Comparison of ENCODE assay signal across 8 cellular contexts in the genomic region with DNA sequence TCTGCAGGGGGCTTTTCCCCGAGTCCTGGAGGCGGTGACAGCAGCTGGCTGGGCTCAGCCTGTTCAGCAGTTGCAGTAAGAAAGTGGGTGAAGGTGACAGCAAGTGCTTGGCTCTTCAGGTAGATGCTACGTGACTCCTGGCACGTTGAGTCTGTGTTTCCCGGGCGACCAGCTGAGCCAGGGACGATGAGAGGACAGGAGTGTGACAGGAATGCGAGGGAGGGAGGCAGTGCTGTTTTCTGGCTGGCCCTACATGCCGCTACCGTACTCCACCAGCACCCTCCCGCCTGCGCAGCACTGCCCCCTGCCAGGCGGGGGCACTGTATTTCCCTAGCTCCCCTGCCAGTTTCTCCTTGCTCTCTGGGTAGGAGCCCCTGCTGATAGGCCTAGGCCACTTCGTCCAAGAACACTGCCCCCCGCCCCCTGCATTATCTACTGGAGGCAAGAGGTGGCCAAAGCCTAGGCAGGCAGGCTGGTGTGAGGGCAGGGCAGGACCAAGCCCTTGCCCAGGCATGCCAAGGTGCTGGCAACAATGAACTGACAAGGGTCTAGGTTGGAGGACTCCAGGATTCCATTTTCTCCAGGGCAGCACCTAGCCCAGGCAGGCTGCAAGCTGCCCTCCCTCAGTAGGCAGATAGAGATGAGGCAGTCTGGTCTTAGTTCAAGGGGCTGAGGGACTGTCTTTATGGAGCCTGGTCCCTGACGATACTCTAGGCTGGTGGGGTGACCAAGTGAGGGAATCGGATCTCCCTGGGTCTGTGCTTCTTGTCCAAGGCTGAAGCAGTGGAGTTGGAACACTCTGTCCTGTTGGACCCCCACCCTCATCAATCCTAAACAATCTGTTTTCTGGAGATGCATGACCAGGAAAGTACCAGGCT. TPM values are rescaled to one million over a fixed set of nuclear protein-coding genes. Genes with fewer than 3 reads are reported as not detected.
A peak's percentile ranks its signal among the peaks of the same experiment; 100 is the strongest.
DNase-seq lines count a peak whose midpoint lies in the region; ATAC-seq, FAIRE-seq and TF ChIP-seq lines count a peak whose summit lies in the region.

No MANE protein-coding gene starts in this region.

- H3K4me1 ChIP-seq in DND-41 (ENCODE audit: insufficient read depth, low read length) = peaks cover 3% of the 10 kb centered on the region
- peaks cover 5% of the 10 kb centered on the region for H3K4me1 ChIP-seq in endothelial cell of umbilical vein (ENCODE audit: control insufficient read depth, extremely low read depth, insufficient read depth, low read length)
- peaks cover 42 to 64% (median 55%) of the 10 kb centered on the region in 4 donors for H3K4me1 ChIP-seq in stomach

- no peak overlapping the region for H3K4me3 ChIP-seq in DND-41 (ENCODE audit: low read depth in 1 of 2, low read length in 2 of 2)
- no peak overlapping the region for H3K4me3 ChIP-seq in endothelial cell of umbilical vein (replicated peaks in 1 of 3; ENCODE audit: insufficient read depth in 1 of 3, low read depth in 1 of 3, low read length in 3 of 3)
- no peak overlapping the region for H3K4me3 ChIP-seq in stomach

- CTCF ChIA-PET in endothelial cell of umbilical vein (lab: Charles Lee) = interaction anchor here (0.7 to 7.1 kb wide), 29 partner anchors 12 to 411 kb away, joined by 3 to 177 read pairs (median 6); partner anchors contain the start of genes MRPS18A and VEGFA

- ATAC-seq in DND-41 (ENCODE audit: insufficient read depth, low read depth) (peak; percentile 48), HG02678 (IDR thresholded peaks at IDR 0.05; ENCODE audit: unreplicated experiment) (peak; percentile 60), HG02938 (IDR thresholded peaks at IDR 0.05; ENCODE audit: unreplicated experiment) (no peak)

- FAIRE-seq in endothelial cell of umbilical vein (lab: Jason Lieb, UNC) = no peak

- H3K9ac ChIP-seq in DND-41 (ENCODE audit: low read depth, low read length) (no peak overlapping the region), endothelial cell of umbilical vein (replicated peaks; ENCODE audit: extremely low read depth, insufficient read depth, low read length) (no peak overlapping the region)

- DNase-seq in DND-41 (peak; percentile 46), NCI-H226 (peak; percentile 21), endothelial cell of umbilical vein (ENCODE audit: low read depth, low spot score) (peak; percentile 73), mucosa of gallbladder (ENCODE audit: low spot score) (peak; percentile 91), stomach (peak; percentile 69)
- DNase-seq in activated CD4-positive, alpha-beta T cell treated with anti-CD3 and anti-CD28 coated beads, Interleukin-2, amount 50 U/mL, for 1 hour = peak; percentile 41

- POLR2A ChIA-PET in endothelial cell of umbilical vein (lab: Charles Lee) = interaction anchor here (0.6 to 0.9 kb wide), 2 partner anchors 65 to 104 kb away, joined by 3 to 7 read pairs; no protein-coding TSS in a partner anchor

- dilution Hi-C loops in endothelial cell of umbilical vein (cut with MboI; ENCODE audit: extremely low pct_ligation_motif_present, low sequenced_read_pairs) = no loop called here

- 12 to 28% (median 17%) methylated on average over 13 to 17 of the region's 17 CpGs for WGBS in stomach, 5 donors

- no peak for TF ChIP-seq EP300 in stomach (IDR thresholded peaks at IDR 0.05)

- no peaks in the 10 kb centered on the region for H3K9me1 ChIP-seq in endothelial cell of umbilical vein (replicated peaks; ENCODE audit: control insufficient read depth, extremely low read depth, insufficient read depth, low read length)

- H3K36me3 ChIP-seq in DND-41 (ENCODE audit: insufficient read depth, low read length) (peaks cover 23% of the 10 kb centered on the region), endothelial cell of umbilical vein (ENCODE audit: control insufficient read depth in 2 of 2, extremely low read depth in 1 of 2, insufficient read depth in 2 of 2, low read length in 2 of 2) (peaks cover 2 to 11% of the 10 kb centered on the region in 2 experiments), stomach (peaks cover 16 to 33% (median 32%) of the 10 kb centered on the region in 4 donors)

- BruUV-seq in endothelial cell of umbilical vein (replicated peaks; lab: Mats Ljungman, UMichigan) = no TSS peak

- H3K9me3 ChIP-seq in DND-41 (ENCODE audit: insufficient read depth, low read length, severe bottlenecking) (no peaks in the 10 kb centered on the region), endothelial cell of umbilical vein (replicated peaks; ENCODE audit: control insufficient read depth, insufficient read depth, low read length) (no peaks in the 10 kb centered on the region), stomach (no peaks in the 10 kb centered on the region)

- TF ChIP-seq POLR2A in endothelial cell of umbilical vein (IDR thresholded peaks at IDR 0.05; ENCODE audit: low read depth, low read length) (peak; percentile 20), stomach (IDR thresholded peaks at IDR 0.05) (no peak)

- H2AFZ ChIP-seq in DND-41 (ENCODE audit: low read depth, low read length) = no peak overlapping the region
- H2AFZ ChIP-seq in endothelial cell of umbilical vein (ENCODE audit: low read depth, low read length) = no peak overlapping the region

- H4K20me1 ChIP-seq in DND-41 (ENCODE audit: insufficient read depth, low read length) (peaks cover 4% of the 10 kb centered on the region; the same call in 1 of the 2 replicates), endothelial cell of umbilical vein (replicated peaks; ENCODE audit: control insufficient read depth, extremely low read depth, insufficient read depth, low read length) (no peaks in the 10 kb centered on the region)

- intact Hi-C loops in endothelial cell of umbilical vein (cut with micrococcal nuclease) = loop anchor here (5.0 kb wide), 1 partner anchor 169 kb away; no protein-coding TSS in a partner anchor
- intact Hi-C loops in stomach (cut with DNase I; ENCODE audit: low total_unique reads) = loop anchor here (5.0 to 10.0 kb wide), 2 partner anchors 96 to 409 kb away; no protein-coding TSS in a partner anchor

- H3K79me2 ChIP-seq in DND-41 (ENCODE audit: insufficient read depth, low read length) (no peaks in the 10 kb centered on the region), endothelial cell of umbilical vein (ENCODE audit: control insufficient read depth, insufficient read depth, low read length) (no peaks in the 10 kb centered on the region)

- TF ChIP-seq CTCF in DND-41 (IDR thresholded peaks at IDR 0.05; ENCODE audit: borderline replicate concordance, extremely low read depth, low read length, poor library complexity, severe bottlenecking) = peak; percentile 63
- TF ChIP-seq CTCF in endothelial cell of umbilical vein (IDR thresholded peaks at IDR 0.05; ENCODE audit: extremely low read depth in 1 of 2, insufficient read depth in 1 of 2, low read depth in 1 of 2, low read length in 2 of 2) = peak; percentile 70 to 90
- TF ChIP-seq CTCF in stomach (IDR thresholded peaks at IDR 0.05) = peak in 5 of 7 experiments; percentile 35 to 59 (median 49)

- H3K4me2 ChIP-seq in DND-41 (ENCODE audit: insufficient read depth, low read length) (no peak overlapping the region), endothelial cell of umbilical vein (ENCODE audit: insufficient read depth, low read length) (no peak overlapping the region)

- H3K27me3 ChIP-seq in DND-41 (ENCODE audit: insufficient read depth, low read length, poor library complexity) (no peaks in the 10 kb centered on the region), endothelial cell of umbilical vein (ENCODE audit: control insufficient read depth in 2 of 2, insufficient read depth in 2 of 2, low read length in 2 of 2) (no peaks in the 10 kb centered on the region), stomach (no peaks in the 10 kb centered on the region)

- H3K27ac ChIP-seq in DND-41 (ENCODE audit: low read length) (no peak overlapping the region), endothelial cell of umbilical vein (ENCODE audit: insufficient read depth, low read depth, low read length) (no peak overlapping the region), stomach (peak overlapping the region; percentile 39 to 74 (median 53))

RNA-seq across cellular contexts. Expression of gene MRPS18A, which starts 19.2 kb away (rescaled TPM):
- total RNA-seq in endothelial cell of umbilical vein (39.1 and 39.8 TPM in 2 replicates), mucosa of gallbladder (44.3 TPM), stomach (10 to 100 TPM in 2 of 5 donors, 1 to 10 TPM in 3; 1.7 to 40.2 (median 5.3) TPM)
- polyA plus RNA-seq in endothelial cell of umbilical vein (83.8 and 92.3 TPM in 2 replicates), stomach (100 to 1,000 TPM in 1 of 3 donors, 10 to 100 TPM in 2; 61.2 to 111 (median 66.4) TPM)
- polyA plus RNA-seq in endothelial cell of umbilical vein (2011; cell fraction: cytosol; rRNA removed) = 76.7 and 77.1 TPM in 2 replicates
- polyA plus RNA-seq in endothelial cell of umbilical vein (2011; cell fraction: nucleus; rRNA removed) = 28.4 and 35.0 TPM in 2 replicates
- polyA plus RNA-seq in endothelial cell of umbilical vein (2012) = 46.2 and 47.7 TPM in 2 replicates
- polyA minus RNA-seq in endothelial cell of umbilical vein = 50.6 and 54.2 TPM in 2 replicates
- 40.1 TPM for polyA minus RNA-seq in endothelial cell of umbilical vein (2011; cell fraction: cytosol; rRNA and poly(A)+ RNA removed)
- polyA minus RNA-seq in endothelial cell of umbilical vein (2011; cell fraction: nucleus; rRNA and poly(A)+ RNA removed) = 28.4 and 36.4 TPM in 2 replicates

RNA-seq across cellular contexts. Expression of gene RSPH9, which starts 23.6 kb away (rescaled TPM):
- total RNA-seq in endothelial cell of umbilical vein = 0.12 and 0.27 TPM in 2 replicates
- 0.18 and 0.21 TPM in 2 replicates for polyA plus RNA-seq in endothelial cell of umbilical vein
- polyA plus RNA-seq in endothelial cell of umbilical vein (2011; cell fraction: cytosol; rRNA removed) = 0.14 and 0.23 TPM in 2 replicates
- 0.11 and 0.12 TPM in 2 replicates for polyA plus RNA-seq in endothelial cell of umbilical vein (2011; cell fraction: nucleus; rRNA removed)
- polyA plus RNA-seq in endothelial cell of umbilical vein (2012) = 0.29 and 0.50 TPM in 2 replicates
- polyA minus RNA-seq in endothelial cell of umbilical vein = 0.12 TPM in 1 of 2 replicates, not detected in the other
- polyA minus RNA-seq in endothelial cell of umbilical vein (2011; cell fraction: cytosol; rRNA and poly(A)+ RNA removed) = not detected
- polyA minus RNA-seq in endothelial cell of umbilical vein (2011; cell fraction: nucleus; rRNA and poly(A)+ RNA removed) = 0.29 TPM in 1 of 2 replicates, not detected in the other
- 0.58 TPM for total RNA-seq in mucosa of gallbladder
- under 1 TPM in 1 of 5 donors, not detected in 4; 0.18 TPM for total RNA-seq in stomach
- polyA plus RNA-seq in stomach = under 1 TPM; 0.28 to 0.92 (median 0.56) TPM

RNA-seq across cellular contexts. Expression of gene MAD2L1BP, which starts 32.8 kb away (rescaled TPM):
- 32.3 and 34.9 TPM in 2 replicates for total RNA-seq in endothelial cell of umbilical vein
- polyA plus RNA-seq in endothelial cell of umbilical vein = 62.0 and 63.5 TPM in 2 replicates
- polyA plus RNA-seq in endothelial cell of umbilical vein (2011; cell fraction: cytosol; rRNA removed) = 49.8 and 50.7 TPM in 2 replicates
- polyA plus RNA-seq in endothelial cell of umbilical vein (2011; cell fraction: nucleus; rRNA removed) = 26.7 and 29.3 TPM in 2 replicates
- 20.8 and 29.5 TPM in 2 replicates for polyA plus RNA-seq in endothelial cell of umbilical vein (2012)
- polyA minus RNA-seq in endothelial cell of umbilical vein = 45.6 and 45.8 TPM in 2 replicates
- 17.9 TPM for polyA minus RNA-seq in endothelial cell of umbilical vein (2011; cell fraction: cytosol; rRNA and poly(A)+ RNA removed)
- 8.0 and 13.0 TPM in 2 replicates for polyA minus RNA-seq in endothelial cell of umbilical vein (2011; cell fraction: nucleus; rRNA and poly(A)+ RNA removed)
- 21.1 TPM for total RNA-seq in mucosa of gallbladder
- 100 to 1,000 TPM in 1 of 5 donors, 10 to 100 TPM in 3, 1 to 10 TPM in 1; 7.8 to 282 (median 21.8) TPM for total RNA-seq in stomach
- polyA plus RNA-seq in stomach = 10 to 100 TPM; 21.1 to 33.9 (median 23.3) TPM

RNA-seq across cellular contexts. Expression of gene GTPBP2, which starts 39.3 kb away (rescaled TPM):
- total RNA-seq in endothelial cell of umbilical vein = 77.6 and 87.1 TPM in 2 replicates
- 112 and 118 TPM in 2 replicates for polyA plus RNA-seq in endothelial cell of umbilical vein
- 57.8 and 62.8 TPM in 2 replicates for polyA plus RNA-seq in endothelial cell of umbilical vein (2011; cell fraction: cytosol; rRNA removed)
- 395 and 433 TPM in 2 replicates for polyA plus RNA-seq in endothelial cell of umbilical vein (2011; cell fraction: nucleus; rRNA removed)
- polyA plus RNA-seq in endothelial cell of umbilical vein (2012) = 59.1 and 59.4 TPM in 2 replicates
- 93.0 and 97.6 TPM in 2 replicates for polyA minus RNA-seq in endothelial cell of umbilical vein
- polyA minus RNA-seq in endothelial cell of umbilical vein (2011; cell fraction: cytosol; rRNA and poly(A)+ RNA removed) = 45.7 TPM
- polyA minus RNA-seq in endothelial cell of umbilical vein (2011; cell fraction: nucleus; rRNA and poly(A)+ RNA removed) = 69.6 and 79.8 TPM in 2 replicates
- 74.2 TPM for total RNA-seq in mucosa of gallbladder
- 10 to 100 TPM; 32.6 to 83.8 (median 66.3) TPM for total RNA-seq in stomach
- 10 to 100 TPM; 26.3 to 48.4 (median 42.3) TPM for polyA plus RNA-seq in stomach

Comparison
In these comparisons a context has a peak if more than half of its experiments do, and no peak if none do; other contexts are left out.
1. DNase-seq: peak in every context shown above with its lines; median percentile 91 in mucosa of gallbladder; 73 in endothelial cell of umbilical vein; 69 in stomach; 46 in DND-41; 41 in activated CD4-positive, alpha-beta T cell treated with anti-CD3 and anti-CD28 coated beads, Interleukin-2, amount 50 U/mL, for 1 hour; 21 in NCI-H226.
2. H3K27ac ChIP-seq: peak in stomach (5 of 5); none in DND-41 (single experiment) and endothelial cell of umbilical vein (single experiment).
3. Peak in every context shown above with its lines, with median percentiles within 50 percentile points of each other: CTCF ChIP-seq.